ENCODE assay signal across 18 cellular contexts in the genomic region with DNA sequence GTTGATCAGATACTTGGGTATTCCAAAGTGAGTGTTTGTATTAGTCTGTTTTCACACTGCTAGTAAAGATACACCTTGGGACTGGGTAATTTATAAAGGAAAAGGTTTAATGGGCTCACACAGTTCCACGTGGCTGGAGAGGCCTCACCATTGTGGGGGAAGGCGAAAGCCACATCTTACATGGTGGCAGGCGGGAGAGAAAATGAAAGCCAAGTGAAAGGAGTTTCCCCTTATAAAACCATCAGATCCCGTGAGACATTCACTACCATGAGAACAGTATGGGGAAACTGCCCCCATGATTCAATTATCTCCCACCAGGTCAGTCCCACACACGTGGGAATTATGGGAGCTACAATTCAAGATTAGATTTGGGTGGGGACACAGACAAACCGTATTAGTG. TPM values are rescaled to one million over a fixed set of nuclear protein-coding genes. Genes with fewer than 3 reads are reported as not detected.
DNase-seq lines count a peak whose midpoint lies in the region; ATAC-seq and TF ChIP-seq lines count a peak whose summit lies in the region.
"Had no signal": no experiment of that assay in that cellular context is flagged by ENCODE, and none has a peak within 500 bp of the region (broad histone marks: within the 10 kb centered on the region; RNA-seq: fewer than 3 reads in every experiment).

No MANE protein-coding gene starts in this region.

- CTCF ChIA-PET in CD8-positive, alpha-beta T cell (lab: Charles Lee) = interaction anchor here (1.4 to 3.4 kb wide), 3 partner anchors 17 to 109 kb away, joined by 3 to 13 read pairs (median 12); no protein-coding TSS in a partner anchor
- CTCF ChIA-PET in activated B cell treated with CpG ODN at 0.5 μM for 24 hours (lab: Charles Lee) = no interaction called here

- peaks cover 47% of the 10 kb centered on the region for H3K36me3 Mint-ChIP-seq in CD8-positive, alpha-beta T cell
- H3K36me3 Mint-ChIP-seq in activated B cell treated with CpG ODN at 0.5 μM for 24 hours (ENCODE audit: low read depth) = peaks cover 47% of the 10 kb centered on the region

- H3K27ac Mint-ChIP-seq in CD8-positive, alpha-beta T cell = peak overlapping the region; percentile 63
- peak overlapping the region; percentile 43 for H3K27ac Mint-ChIP-seq in activated B cell treated with CpG ODN at 0.5 μM for 24 hours

- H3K9me3 Mint-ChIP-seq in CD8-positive, alpha-beta T cell = no peaks in the 10 kb centered on the region
- no peaks in the 10 kb centered on the region for H3K9me3 Mint-ChIP-seq in activated B cell treated with CpG ODN at 0.5 μM for 24 hours

- H3K27ac ChIP-seq in CD8-positive, alpha-beta T cell (ENCODE audit: low read depth, low read length) = no peak overlapping the region
- H3K27ac ChIP-seq: BLaER1 treated with 17β-estradiol and CSF1 and Interleukin-3, amounts not matched to agents 10 nM and 100 nM; SJSA1 had no signal

- no peaks in the 10 kb centered on the region for H3K27me3 Mint-ChIP-seq in CD8-positive, alpha-beta T cell (ENCODE audit: low read depth)
- no peaks in the 10 kb centered on the region for H3K27me3 Mint-ChIP-seq in activated B cell treated with CpG ODN at 0.5 μM for 24 hours

- no peak for ATAC-seq in CD8-positive, alpha-beta T cell
- ATAC-seq in activated B cell treated with CpG ODN at 0.5 μM for 24 hours (ENCODE audit: low read depth) (no peak), left colon (peak; percentile 3), HG03457 (IDR thresholded peaks at IDR 0.05; ENCODE audit: unreplicated experiment) (no peak)
- ATAC-seq: HCT116 had no signal

- no peak for TF ChIP-seq CTCF in CD8-positive, alpha-beta T cell (IDR thresholded peaks at IDR 0.05)
- no peak for TF ChIP-seq CTCF in activated B cell treated with CpG ODN at 0.5 μM for 24 hours (IDR thresholded peaks at IDR 0.05)

- POLR2A ChIA-PET in CD8-positive, alpha-beta T cell (lab: Charles Lee) = no interaction called here
- POLR2A ChIA-PET in activated B cell treated with CpG ODN at 0.5 μM for 24 hours (lab: Charles Lee) = no interaction called here

- no peak for DNase-seq in CD8-positive, alpha-beta T cell
- DNase-seq in activated B cell treated with CpG ODN at 0.5 μM for 24 hours = no peak
- no peak for DNase-seq in left colon
- DNase-seq in activated CD4-positive, alpha-beta T cell treated with anti-CD3 and anti-CD28 coated beads, Interleukin-2, amount 50 U/mL, for 48 hours = no peak
- DNase-seq in activated effector memory CD4-positive, alpha-beta T cell treated with anti-CD3 and anti-CD28 coated beads, Interleukin-2, amount 50 U/mL, for 16 hours = no peak
- no peak for DNase-seq in cardiac septum (ENCODE audit: low spot score)
- DNase-seq: ACHN, MG63, NCI-H1048, NCI-H1417 treated with DMSO at 0.1 percent for 48 hours, NCI-H187, NCI-H446, NCI-H526 had no signal

- peaks cover 7% of the 10 kb centered on the region for H3K4me1 Mint-ChIP-seq in CD8-positive, alpha-beta T cell (ENCODE audit: low read depth)
- H3K4me1 Mint-ChIP-seq in activated B cell treated with CpG ODN at 0.5 μM for 24 hours = peaks cover 3% of the 10 kb centered on the region

- intact Hi-C loops in CD8-positive, alpha-beta T cell (cut with DNase I, micrococcal nuclease) = no loop called here
- intact Hi-C loops in activated B cell treated with CpG ODN at 0.5 μM for 24 hours (cut with micrococcal nuclease) (no loop called here), left colon (cut with DNase I, micrococcal nuclease) (no loop called here), cardiac septum (cut with DNase I) (no loop called here)

- peaks cover 4% of the 10 kb centered on the region for H3K4me1 ChIP-seq in CD8-positive, alpha-beta T cell (ENCODE audit: insufficient read depth, low read length)
- H3K4me1 ChIP-seq: SJSA1 had no signal

- no peak overlapping the region for H3K4me3 ChIP-seq in CD8-positive, alpha-beta T cell (ENCODE audit: low read depth, low read length)
- H3K4me3 ChIP-seq: BLaER1 treated with 17β-estradiol and CSF1 and Interleukin-3, amounts not matched to agents 10 nM and 100 nM; MG63; SJSA1 had no signal

- no peak overlapping the region for H3K4me3 Mint-ChIP-seq in CD8-positive, alpha-beta T cell
- H3K4me3 Mint-ChIP-seq in activated B cell treated with CpG ODN at 0.5 μM for 24 hours = no peak overlapping the region

- H3K27me3 ChIP-seq in CD8-positive, alpha-beta T cell (ENCODE audit: insufficient read depth, low read length) = no peaks in the 10 kb centered on the region
- H3K27me3 ChIP-seq: BLaER1 treated with 17β-estradiol and CSF1 and Interleukin-3, amounts not matched to agents 10 nM and 100 nM; MG63; SJSA1 had no signal

- H3K9me3 ChIP-seq in CD8-positive, alpha-beta T cell (ENCODE audit: low read length) = no peaks in the 10 kb centered on the region
- H3K9me3 ChIP-seq: BLaER1 treated with 17β-estradiol and CSF1 and Interleukin-3, amounts not matched to agents 10 nM and 100 nM; MG63; SJSA1 had no signal

- H3K36me3 ChIP-seq in CD8-positive, alpha-beta T cell (ENCODE audit: insufficient read depth, low read length) = peaks cover 39% of the 10 kb centered on the region

RNA-seq across cellular contexts. Expression of a gene that starts 7.0 kb away (rescaled TPM):
- total RNA-seq in CD8-positive, alpha-beta T cell = 10 to 100 TPM; 68.6 to 73.0 TPM
- total RNA-seq in activated B cell treated with CpG ODN at 0.5 μM for 24 hours = 48.0 and 60.0 TPM in 2 replicates
- 10 to 100 TPM; 47.8 to 48.6 TPM for total RNA-seq in left colon
- total RNA-seq in cardiac septum = 21.7 TPM

RNA-seq across cellular contexts. Expression of a gene that starts 7.2 kb away (rescaled TPM):
- 10 to 100 TPM; 76.5 to 89.7 TPM for total RNA-seq in CD8-positive, alpha-beta T cell
- total RNA-seq in activated B cell treated with CpG ODN at 0.5 μM for 24 hours (40.6 and 43.1 TPM in 2 replicates), left colon (10 to 100 TPM; 70.2 to 85.6 TPM), cardiac septum (20.1 TPM)

RNA-seq across cellular contexts. Expression of a gene that starts 8.7 kb away (rescaled TPM):
- total RNA-seq in CD8-positive, alpha-beta T cell = 10 to 100 TPM; 34.6 to 41.1 TPM
- 26.7 and 42.6 TPM in 2 replicates for total RNA-seq in activated B cell treated with CpG ODN at 0.5 μM for 24 hours
- total RNA-seq in left colon = 10 to 100 TPM; 11.8 to 18.9 TPM
- 8.2 TPM for total RNA-seq in cardiac septum

RNA-seq across cellular contexts. Expression of a gene that starts 14.6 kb away (rescaled TPM):
- total RNA-seq in CD8-positive, alpha-beta T cell = 10 to 100 TPM; 14.5 to 18.3 TPM
- 8.3 and 9.0 TPM in 2 replicates for total RNA-seq in activated B cell treated with CpG ODN at 0.5 μM for 24 hours
- total RNA-seq in left colon = 10 to 100 TPM; 37.6 to 49.3 TPM
- total RNA-seq in cardiac septum = 11.7 TPM

RNA-seq across cellular contexts. Expression of a gene that starts 47.6 kb away (rescaled TPM):
- total RNA-seq in CD8-positive, alpha-beta T cell = under 1 TPM; 0.71 to 0.83 TPM
- 0.40 TPM in 1 of 2 replicates, not detected in the other for total RNA-seq in activated B cell treated with CpG ODN at 0.5 μM for 24 hours
- total RNA-seq in left colon = 1 to 10 TPM; 2.4 to 2.5 TPM
- total RNA-seq in cardiac septum = 0.27 TPM
- total RNA-seq: LHCN-M2 had no signal
